In the genomic region with DNA sequence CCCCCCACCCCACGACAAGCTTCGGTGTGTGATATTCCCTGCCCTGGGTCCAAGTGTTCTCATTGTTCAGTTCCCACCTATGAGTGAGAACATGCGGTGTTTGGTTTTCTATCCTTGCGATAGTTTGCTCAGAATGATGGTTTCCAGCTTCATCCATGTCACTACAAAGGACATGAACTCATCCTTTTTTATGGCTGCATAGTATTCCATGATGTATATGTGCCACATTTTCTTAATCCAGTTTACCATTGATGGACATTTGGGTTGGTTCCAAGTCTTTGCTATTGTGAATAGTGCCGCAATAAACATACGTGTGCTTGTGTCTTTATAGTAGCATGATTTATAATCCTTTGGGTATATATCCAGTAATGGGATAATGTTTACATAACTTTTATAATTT, we compare ENCODE assay signal across 19 cellular contexts. TPM values are rescaled to one million over a fixed set of nuclear protein-coding genes. Genes with fewer than 3 reads are reported as not detected.
"Had no signal": no experiment of that assay in that cellular context is flagged by ENCODE, and none has a peak within 500 bp of the region (broad histone marks: within the 10 kb centered on the region; RNA-seq: fewer than 3 reads in every experiment).

No MANE protein-coding gene starts in this region.

RNA-seq across cellular contexts. Expression of a gene that starts 4.4 kb away (rescaled TPM):
- polyA plus RNA-seq: naive thymus-derived CD8-positive, alpha-beta T cell had no signal

RNA-seq across cellular contexts. Expression of a gene that starts 28.5 kb away (rescaled TPM):
- total RNA-seq: naive thymus-derived CD8-positive, alpha-beta T cell; omental fat pad; osteocyte; pancreas; posterior vena cava; prostate gland; pulmonary artery endothelial cell; right atrium auricular region; sciatic nerve; smooth muscle cell; spleen; stomach; temporal lobe; thoracic aorta; thyroid gland; tibial nerve; ureter; vagina had no signal
- polyA plus RNA-seq: naive thymus-derived CD8-positive, alpha-beta T cell; neural cell; pancreas; smooth muscle cell; spleen; stomach had no signal
